In the genomic region with DNA sequence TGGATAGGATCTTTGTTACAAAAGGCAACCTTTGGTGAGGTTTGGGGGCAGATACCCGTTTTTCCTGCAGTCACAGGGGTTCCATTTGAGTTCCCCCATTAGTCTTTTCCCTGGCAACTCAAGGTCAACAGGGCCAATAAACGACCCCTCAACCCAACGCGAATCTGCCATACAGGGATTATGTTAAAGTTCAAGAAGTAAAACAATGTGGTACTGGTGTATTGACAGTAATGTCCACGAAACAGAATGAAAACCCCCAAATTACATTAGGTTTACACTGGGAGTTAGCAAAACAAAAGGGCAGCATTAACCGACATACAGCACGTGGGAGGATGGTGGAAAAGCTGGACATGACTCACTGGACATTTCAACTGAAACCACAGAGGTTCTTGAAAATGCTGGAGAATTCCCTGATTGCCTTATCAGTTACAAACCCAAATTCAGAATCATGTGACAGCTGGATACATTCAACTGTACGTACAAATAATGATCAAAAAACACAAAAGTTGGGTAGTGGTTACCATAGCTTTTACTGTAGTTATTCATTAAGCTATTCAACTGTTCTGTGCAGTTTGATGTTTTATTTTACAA, we compare ENCODE assay signal across 9 cellular contexts. TPM values are rescaled to one million over a fixed set of nuclear protein-coding genes. Genes with fewer than 3 reads are reported as not detected.
DNase-seq lines count a peak whose midpoint lies in the region; TF ChIP-seq lines count a peak whose summit lies in the region.
"Had no signal": no experiment of that assay in that cellular context is flagged by ENCODE, and none has a peak within 500 bp of the region (broad histone marks: within the 10 kb centered on the region; RNA-seq: fewer than 3 reads in every experiment).

No MANE protein-coding gene starts in this region.

- no peak for DNase-seq in BE2C
- DNase-seq in LHCN-M2 (ENCODE audit: low read depth): peak; percentile 83
- peak; percentile 45 for DNase-seq in dedifferentiated amniotic fluid mesenchymal stem cell (ENCODE audit: extremely low spot score)
- DNase-seq in Ammon's horn (ENCODE audit: low spot score): no peak
- no peak for DNase-seq in mucosa of gallbladder (ENCODE audit: low spot score)
- no peak for DNase-seq in anterior cingulate cortex (lab: John Stamatoyannopoulos, UW)
- DNase-seq in NCI-H1436 (lab: John Stamatoyannopoulos, UW): no peak
- DNase-seq: cortex of kidney had no signal

- H3K27me3 ChIP-seq in BE2C (no peaks in the 10 kb centered on the region), mucosa of rectum (ENCODE audit: control insufficient read depth in 2 of 2, insufficient read depth in 2 of 2, low read length in 2 of 2) (peaks cover 0 to 2% of the 10 kb centered on the region in 2 donors)

- no peak overlapping the region for H3K9ac ChIP-seq in mucosa of rectum (ENCODE audit: low read depth in 1 of 2, low read length in 2 of 2)

- H3K4me1 ChIP-seq in BE2C (no peaks in the 10 kb centered on the region; the same call in 1 of the 2 replicates), mucosa of rectum (ENCODE audit: control insufficient read depth in 2 of 2, insufficient read depth in 2 of 2, low read length in 2 of 2) (peaks cover 6 to 7% of the 10 kb centered on the region in 2 donors)

- H3K27ac ChIP-seq in mucosa of rectum (ENCODE audit: low read depth in 2 of 2, low read length in 2 of 2): no peak overlapping the region

- H3K9me3 ChIP-seq in BE2C (no peaks in the 10 kb centered on the region), mucosa of rectum (ENCODE audit: control insufficient read depth in 2 of 2, low read length in 2 of 2) (no peaks in the 10 kb centered on the region)

- no peak for TF ChIP-seq CTCF in BE2C (IDR thresholded peaks at IDR 0.05; ENCODE audit: low read depth, low read length)

- H3K4me3 ChIP-seq in BE2C (ENCODE audit: low read depth, low read length) (peak overlapping the region; percentile 60), mucosa of rectum (ENCODE audit: low read length in 2 of 2) (peak overlapping the region; percentile 54 to 70)

- H3K36me3 ChIP-seq in BE2C (no peaks in the 10 kb centered on the region), mucosa of rectum (ENCODE audit: control insufficient read depth in 2 of 2, insufficient read depth in 2 of 2, low read length in 2 of 2) (peaks cover 11 to 22% of the 10 kb centered on the region in 2 donors)

RNA-seq across cellular contexts. Expression of a gene that starts 4.9 kb away (rescaled TPM):
- 262 TPM for polyA plus RNA-seq in BE2C (2012; ENCODE audit: insufficient read depth, insufficient read length, low read depth)
- 114 and 150 TPM in 2 replicates for total RNA-seq in LHCN-M2 (2014; rRNA removed)
- 91.7 TPM for polyA plus RNA-seq in LHCN-M2 (2012)
- 59.7 TPM for total RNA-seq in mucosa of gallbladder

RNA-seq across cellular contexts. Expression of a gene that starts 18.0 kb away (rescaled TPM):
- 6.9 TPM for polyA plus RNA-seq in BE2C (2012; ENCODE audit: insufficient read depth, insufficient read length, low read depth)
- total RNA-seq in LHCN-M2 (2014; rRNA removed) (29.2 and 39.4 TPM in 2 replicates), mucosa of gallbladder (126 TPM)
- polyA plus RNA-seq in LHCN-M2 (2012): 24.7 TPM

Comparison
In these comparisons a context has a peak if more than half of its experiments do, and no peak if none do; other contexts are left out.
1. DNase-seq: peak in LHCN-M2 (single experiment) and dedifferentiated amniotic fluid mesenchymal stem cell (single experiment); none in BE2C (single experiment), Ammon's horn (single experiment), mucosa of gallbladder (single experiment), anterior cingulate cortex (0 of 58) and NCI-H1436 (single experiment).